ENCODE assay signal across 25 cellular contexts in genomic region chr1:229170274-229170673, GRCh38.
"Had no signal": no experiment of that assay in that cellular context is flagged by ENCODE, and none has a peak within 500 bp of the region (broad histone marks: within the 10 kb centered on the region; RNA-seq: fewer than 3 reads in every experiment).

No MANE protein-coding gene starts in this region.

- H3K9ac ChIP-seq: parathyroid adenoma had no signal

- H3K27me3 ChIP-seq: esophagus squamous epithelium, right lobe of liver, spleen had no signal

- H3K36me3 ChIP-seq: esophagus squamous epithelium, right lobe of liver, spleen, thoracic aorta had no signal

- H3K4me3 ChIP-seq: coronary artery, esophagus squamous epithelium, lung, psoas muscle, right lobe of liver, spleen, thoracic aorta had no signal

- ATAC-seq: effector memory CD8-positive, alpha-beta T cell; left ventricle myocardium superior; naive thymus-derived CD8-positive, alpha-beta T cell; psoas muscle; stimulated activated naive B cell treated with anti-CD40 and anti-IgM and Interleukin-4, amounts not matched to agents 10 μg/mL and 1 μg/mL and 100 μg/mL, for 72 hours; stimulated activated naive CD8-positive, alpha-beta T cell treated with anti-CD3 and anti-CD28 coated beads, Interleukin-15, amount 100 ng/mL, for 72 hours had no signal

- H3K4me1 ChIP-seq: parathyroid adenoma, psoas muscle, right lobe of liver had no signal

- H3K27ac ChIP-seq: coronary artery, epithelial cell of prostate, esophagus squamous epithelium, parathyroid adenoma, psoas muscle, right lobe of liver, spleen, thoracic aorta had no signal

- H3K9me3 ChIP-seq: esophagus squamous epithelium, psoas muscle, right lobe of liver, spleen, thoracic aorta had no signal

- H2AFZ ChIP-seq: parathyroid adenoma had no signal

- DNase-seq: central memory CD4-positive, alpha-beta T cell; effector memory CD8-positive, alpha-beta T cell; esophagus squamous epithelium; foreskin fibroblast; left colon; left ventricle myocardium superior; mesenchymal stem cell; naive thymus-derived CD8-positive, alpha-beta T cell; occipital lobe; psoas muscle; retina; right lobe of liver; spleen; stimulated activated CD4-positive, alpha-beta T cell treated with anti-CD3 and anti-CD28 coated beads, Interleukin-15, amount 100 ng/mL, for 24 hours; stimulated activated CD4-positive, alpha-beta T cell treated with anti-CD3 and anti-CD28 coated beads, Interleukin-1b, Interleukin-23, amount 100 ng/mL, for 48 hours; stimulated activated CD4-positive, alpha-beta T cell treated with anti-CD3 and anti-CD28 coated beads, Interleukin-4, amount 100 ng/mL, for 24 hours; stimulated activated naive B cell treated with anti-CD40 and anti-IgM and Interleukin-4, amounts not matched to agents 10 μg/mL and 1 μg/mL and 100 μg/mL, for 72 hours; stimulated activated naive CD8-positive, alpha-beta T cell treated with anti-CD3 and anti-CD28 coated beads, Interleukin-15, amount 100 ng/mL, for 72 hours; substantia nigra had no signal

- H3K79me2 ChIP-seq: parathyroid adenoma had no signal

- FAIRE-seq: urothelium cell line had no signal
